ENCODE assay signal across 11 cellular contexts in genomic region chr19:16830679-16831078, GRCh38. TPM values are rescaled to one million over a fixed set of nuclear protein-coding genes. Genes with fewer than 3 reads are reported as not detected.
DNase-seq lines count a peak whose midpoint lies in the region; ATAC-seq, FAIRE-seq and TF ChIP-seq lines count a peak whose summit lies in the region.
"Had no signal": no experiment of that assay in that cellular context is flagged by ENCODE, and none has a peak within 500 bp of the region (broad histone marks: within the 10 kb centered on the region; RNA-seq: fewer than 3 reads in every experiment).

No MANE protein-coding gene starts in this region.

- H3K14ac ChIP-seq in neuronal stem cell (ENCODE audit: low read length): no peak overlapping the region

- H4K91ac ChIP-seq in neuronal stem cell (ENCODE audit: low read depth, low read length, poor library complexity): no peak overlapping the region

- H3K36me3 Mint-ChIP-seq in activated naive CD8-positive, alpha-beta T cell treated with anti-CD3 and anti-CD28 coated beads, Interleukin-2, amount 10 ng/mL, durations not matched to agents 7 days and 5 days: peaks cover 15% of the 10 kb centered on the region

- no peak overlapping the region for H4K8ac ChIP-seq in neuronal stem cell (ENCODE audit: low read depth, low read length)

- RAD21 ChIA-PET in HCT116 (lab: Charles Lee; ENCODE audit: low non-redundant PET in 1 of 2, low total read pairs in 2 of 2, uncharacterized antibody in 2 of 2, unreplicated experiment in 2 of 2): no interaction called here

- TF ChIP-seq CTCF in A673 (conservative IDR thresholded peaks at IDR 0.05; ENCODE audit: low read depth, low read length) (no peak), HCT116 (IDR thresholded peaks at IDR 0.05 in 2 of 3, conservative IDR thresholded peaks at IDR 0.05 in 1 of 3; ENCODE audit: borderline replicate concordance in 1 of 3, insufficient read depth in 1 of 3, low read depth in 2 of 3, low read length in 2 of 3) (no peak), keratinocyte (optimal IDR thresholded peaks at IDR 0.05 in 1 of 3, IDR thresholded peaks at IDR 0.05 in 1 of 3, conservative IDR thresholded peaks at IDR 0.05 in 1 of 3; ENCODE audit: extremely low read depth in 1 of 3, insufficient read depth in 2 of 3, low read length in 3 of 3) (no peak)

- DNase-seq in A673 (ENCODE audit: low spot score): no peak
- no peak for DNase-seq in HCT116 (ENCODE audit: low read depth, low spot score)
- DNase-seq in activated naive CD8-positive, alpha-beta T cell treated with anti-CD3 and anti-CD28 coated beads, Interleukin-2, amount 10 ng/mL, durations not matched to agents 7 days and 5 days: no peak
- no peak for DNase-seq in keratinocyte (ENCODE audit: low read depth, low spot score)
- no peak for DNase-seq in stimulated activated CD4-positive, alpha-beta T cell treated with anti-CD3 and anti-CD28 coated beads, Interleukin-15, amount 100 ng/mL, for 24 hours
- no peak for DNase-seq in activated CD4-positive, CD25-positive, alpha-beta regulatory T cell treated with anti-CD3 and anti-CD28 coated beads, Interleukin-2, amount 50 U/mL, for 72 hours
- DNase-seq in inferior parietal cortex (ENCODE audit: extremely low spot score): no peak
- no peak for DNase-seq in neuronal stem cell (ENCODE audit: low spot score)
- DNase-seq: heart right ventricle had no signal

- no peak overlapping the region for H2BK120ac ChIP-seq in neuronal stem cell (ENCODE audit: low read depth, low read length)

- peaks cover 2% of the 10 kb centered on the region for H3K9me3 Mint-ChIP-seq in activated naive CD8-positive, alpha-beta T cell treated with anti-CD3 and anti-CD28 coated beads, Interleukin-2, amount 10 ng/mL, durations not matched to agents 7 days and 5 days

- intact Hi-C loops in A673 (cut with micrococcal nuclease; ENCODE audit: unreplicated experiment) (no loop called here), HCT116 (cut with micrococcal nuclease) (no loop called here)

- no peak overlapping the region for H2BK12ac ChIP-seq in neuronal stem cell (ENCODE audit: low read length)

- no peak for FAIRE-seq in keratinocyte (lab: Jason Lieb, UNC)
- FAIRE-seq: G401.6 had no signal

- H3K36me3 ChIP-seq in A673 (ENCODE audit: insufficient read depth, low read length, poor library complexity, severe bottlenecking): peaks cover 31% of the 10 kb centered on the region
- H3K36me3 ChIP-seq in HCT116 (ENCODE audit: control insufficient read depth in 1 of 2, insufficient read depth in 2 of 2, low read length in 2 of 2): peaks cover 18 to 24% of the 10 kb centered on the region in 2 experiments
- H3K36me3 ChIP-seq in keratinocyte (ENCODE audit: control insufficient read depth in 2 of 2, extremely low read depth in 1 of 2, insufficient read depth in 2 of 2, low read length in 2 of 2): peaks cover 13 to 29% of the 10 kb centered on the region in 2 experiments
- peaks cover 18 to 53% of the 10 kb centered on the region in 2 donors for H3K36me3 ChIP-seq in neuronal stem cell (replicated peaks in 1 of 2; ENCODE audit: control insufficient read depth in 2 of 2, insufficient read depth in 2 of 2, low read length in 2 of 2)

- H3K79me2 ChIP-seq in HCT116 (ENCODE audit: insufficient read depth, low read length): peaks cover 25% of the 10 kb centered on the region
- H3K79me2 ChIP-seq in keratinocyte (ENCODE audit: control insufficient read depth, insufficient read depth, low read length): peaks cover 32% of the 10 kb centered on the region

- CTCF ChIA-PET in A673 (lab: Charles Lee): no interaction called here
- CTCF ChIA-PET in HCT116 (lab: Charles Lee): no interaction called here

- H3K27ac ChIP-seq in A673 (ENCODE audit: low read depth, low read length, poor library complexity, severe bottlenecking): no peak overlapping the region
- no peak overlapping the region for H3K27ac ChIP-seq in HCT116 (ENCODE audit: low read depth, low read length)
- peak overlapping the region; percentile 78 for H3K27ac ChIP-seq in keratinocyte (ENCODE audit: control insufficient read depth, insufficient read depth, low read length)
- H3K27ac ChIP-seq in neuronal stem cell (replicated peaks; ENCODE audit: low read length): no peak overlapping the region

- no peaks in the 10 kb centered on the region for H3K9me2 ChIP-seq in HCT116 (ENCODE audit: insufficient read depth)

- H3K4me3 ChIP-seq in A673 (ENCODE audit: low read depth, low read length, poor library complexity, severe bottlenecking) (peak overlapping the region; percentile 87), HCT116 (replicated peaks in 1 of 2; ENCODE audit: low read depth in 1 of 2, low read length in 2 of 2) (peak overlapping the region; percentile 79 to 99), keratinocyte (ENCODE audit: control insufficient read depth in 2 of 3, extremely low read depth in 1 of 3, insufficient read depth in 2 of 3, low read depth in 1 of 3, low read length in 3 of 3) (peak overlapping the region; percentile 72 to 96 (median 85)), neuronal stem cell (ENCODE audit: low read length in 2 of 2) (peak overlapping the region in 1 of 2 donors; percentile 94)

- H3K23ac ChIP-seq in neuronal stem cell (ENCODE audit: low read depth, low read length, poor library complexity): no peak overlapping the region

- ATAC-seq in HCT116: no peak
- no peak for ATAC-seq in activated naive CD8-positive, alpha-beta T cell treated with anti-CD3 and anti-CD28 coated beads, Interleukin-2, amount 10 ng/mL, durations not matched to agents 7 days and 5 days (ENCODE audit: low read depth)
- ATAC-seq: heart right ventricle had no signal

- WGBS in neuronal stem cell (ENCODE audit: extremely low coverage in 2 of 2, insufficient read length in 2 of 2, insufficient replicate concordance in 1 of 2), 2 donors: no CpG with 5 or more reads among the region's 3 CpGs

- H3K18ac ChIP-seq in neuronal stem cell (ENCODE audit: low read length): no peak overlapping the region

- BruUV-seq in A673 (replicated peaks; lab: Mats Ljungman, UMichigan) (no TSS peak), HCT116 (replicated peaks; lab: Mats Ljungman, UMichigan) (no TSS peak)

- H3K9me3 ChIP-seq in A673 (ENCODE audit: low read depth, low read length, poor library complexity, severe bottlenecking) (no peaks in the 10 kb centered on the region), HCT116 (ENCODE audit: control insufficient read depth in 1 of 2, insufficient read depth in 1 of 2, low read depth in 1 of 2, low read length in 2 of 2) (no peaks in the 10 kb centered on the region), keratinocyte (ENCODE audit: control insufficient read depth, low read depth, low read length) (no peaks in the 10 kb centered on the region), neuronal stem cell (replicated peaks in 1 of 2; ENCODE audit: control insufficient read depth in 2 of 2, insufficient read depth in 1 of 2, low read depth in 1 of 2, low read length in 2 of 2) (no peaks in the 10 kb centered on the region)
- H3K9me3 ChIP-seq: heart right ventricle had no signal

- H2AFZ ChIP-seq in HCT116 (ENCODE audit: low read depth, low read length, poor library complexity, severe bottlenecking): no peak overlapping the region
- H2AFZ ChIP-seq in keratinocyte (ENCODE audit: control insufficient read depth, low read length): no peak overlapping the region
- no peak overlapping the region for H2AFZ ChIP-seq in neuronal stem cell (ENCODE audit: low read length)

- peaks cover 9% of the 10 kb centered on the region for H3K27me3 Mint-ChIP-seq in activated naive CD8-positive, alpha-beta T cell treated with anti-CD3 and anti-CD28 coated beads, Interleukin-2, amount 10 ng/mL, durations not matched to agents 7 days and 5 days

- no peak for TF ChIP-seq POLR2A in HCT116 (IDR thresholded peaks at IDR 0.05; ENCODE audit: borderline replicate concordance, extremely low read depth, insufficient read depth, insufficient read length)

- POLR2A ChIA-PET in A673 (lab: Charles Lee; ENCODE audit: low non-redundant PET) (no interaction called here), HCT116 (lab: Charles Lee) (no interaction called here)
- POLR2A ChIA-PET in activated naive CD8-positive, alpha-beta T cell treated with anti-CD3 and anti-CD28 coated beads, Interleukin-2, amount 10 ng/mL, durations not matched to agents 7 days and 5 days (lab: Charles Lee): no interaction called here

- no peak overlapping the region for H2BK15ac ChIP-seq in neuronal stem cell (ENCODE audit: low read length)

- peak overlapping the region; percentile 89 for H3K4me3 Mint-ChIP-seq in activated naive CD8-positive, alpha-beta T cell treated with anti-CD3 and anti-CD28 coated beads, Interleukin-2, amount 10 ng/mL, durations not matched to agents 7 days and 5 days

- no peak overlapping the region for H2BK5ac ChIP-seq in neuronal stem cell (ENCODE audit: low read length)

- peaks cover 2% of the 10 kb centered on the region for H3K79me1 ChIP-seq in neuronal stem cell (ENCODE audit: low read depth, low read length)

- H3K27me3 ChIP-seq in A673 (replicated peaks; ENCODE audit: insufficient read depth, low read depth, low read length, poor library complexity): no peaks in the 10 kb centered on the region
- H3K27me3 ChIP-seq in HCT116 (ENCODE audit: insufficient read depth, low read length): no peaks in the 10 kb centered on the region
- no peaks in the 10 kb centered on the region for H3K27me3 ChIP-seq in keratinocyte (ENCODE audit: control insufficient read depth, extremely low read depth, insufficient read depth, low read length)
- H3K27me3 ChIP-seq in neuronal stem cell (ENCODE audit: control insufficient read depth in 3 of 3, insufficient read depth in 3 of 3, low read depth in 1 of 3, low read length in 3 of 3): peaks cover 0 to 5% (median 0%) of the 10 kb centered on the region in 3 experiments

- no peaks in the 10 kb centered on the region for H3K9me1 ChIP-seq in keratinocyte (ENCODE audit: control insufficient read depth, extremely low read depth, insufficient read depth, low read length)

- H3K4me2 ChIP-seq in HCT116 (ENCODE audit: low read length) (peak overlapping the region; percentile 97), keratinocyte (ENCODE audit: control insufficient read depth, extremely low read depth, insufficient read depth, low read depth, low read length) (peak overlapping the region; percentile 91), neuronal stem cell (ENCODE audit: insufficient read depth, low read length, poor library complexity, severe bottlenecking) (no peak overlapping the region)

- no peak overlapping the region for H2AK5ac ChIP-seq in neuronal stem cell (ENCODE audit: low read depth, low read length)

- H4K20me1 ChIP-seq in HCT116 (ENCODE audit: insufficient read depth) (no peaks in the 10 kb centered on the region), keratinocyte (ENCODE audit: control insufficient read depth, extremely low read depth, insufficient read depth, low read length) (no peaks in the 10 kb centered on the region)

- TF ChIP-seq RAD21 in HCT116 (IDR thresholded peaks at IDR 0.05; ENCODE audit: low read depth): no peak

- no peak overlapping the region for H3K4ac ChIP-seq in neuronal stem cell (ENCODE audit: low read length)

- H3K4me1 Mint-ChIP-seq in activated naive CD8-positive, alpha-beta T cell treated with anti-CD3 and anti-CD28 coated beads, Interleukin-2, amount 10 ng/mL, durations not matched to agents 7 days and 5 days: peaks cover 18% of the 10 kb centered on the region

- dilution Hi-C loops in keratinocyte (cut with MboI; ENCODE audit: extremely low pct_ligation_motif_present, low sequenced_read_pairs): no loop called here

- H3K4me1 ChIP-seq in A673 (ENCODE audit: insufficient read depth, low read length, poor library complexity, severe bottlenecking) (peaks cover 11% of the 10 kb centered on the region), HCT116 (ENCODE audit: control insufficient read depth in 1 of 2, insufficient read depth in 2 of 2, low read length in 2 of 2) (peaks cover 13 to 28% of the 10 kb centered on the region in 2 experiments), keratinocyte (ENCODE audit: control insufficient read depth, extremely low read depth, insufficient read depth, low read length) (peaks cover 21% of the 10 kb centered on the region), neuronal stem cell (ENCODE audit: control insufficient read depth in 2 of 2, insufficient read depth in 1 of 2, low read depth in 1 of 2, low read length in 2 of 2) (peaks cover 0 to 7% of the 10 kb centered on the region in 2 donors)

- H3K9ac ChIP-seq in HCT116 (ENCODE audit: low read length) (peak overlapping the region; percentile 97; the same call in 1 of the 2 replicates), keratinocyte (ENCODE audit: control insufficient read depth, extremely low read depth, insufficient read depth, low read length) (peak overlapping the region; percentile 90), neuronal stem cell (ENCODE audit: low read depth, low read length, poor library complexity) (no peak overlapping the region)

- H3K27ac Mint-ChIP-seq in activated naive CD8-positive, alpha-beta T cell treated with anti-CD3 and anti-CD28 coated beads, Interleukin-2, amount 10 ng/mL, durations not matched to agents 7 days and 5 days: no peak overlapping the region

RNA-seq across cellular contexts. Expression of gene SIN3B, which starts 1.5 kb away (rescaled TPM):
- 76.7 and 80.0 TPM in 2 replicates for total RNA-seq in A673 (2021)
- total RNA-seq in HCT116 (2021; ENCODE audit: unreplicated experiment): 59.9 TPM
- polyA plus RNA-seq in HCT116 (2012): 32.6 and 38.5 TPM in 2 replicates
- total RNA-seq in activated naive CD8-positive, alpha-beta T cell treated with anti-CD3 and anti-CD28 coated beads, Interleukin-2, amount 10 ng/mL, durations not matched to agents 7 days and 5 days: 10 to 100 TPM; 49.3 to 50.3 TPM
- 30.9 to 35.9 TPM (median 32.8 TPM) in 3 replicates for polyA plus RNA-seq in keratinocyte
- 45.1 TPM for polyA plus RNA-seq in keratinocyte (2011; ENCODE audit: low read depth)
- polyA plus RNA-seq in keratinocyte (2011; cell fraction: cytosol; rRNA removed): 20.5 and 24.1 TPM in 2 replicates
- 100 and 139 TPM in 2 replicates for polyA plus RNA-seq in keratinocyte (2011; cell fraction: nucleus; rRNA removed)
- 30.3 and 34.8 TPM in 2 replicates for polyA plus RNA-seq in keratinocyte (2012; ENCODE audit: low replicate concordance)
- 31.9 to 55.6 TPM (median 41.5 TPM) in 3 replicates for polyA minus RNA-seq in keratinocyte
- polyA minus RNA-seq in keratinocyte (2011; cell fraction: cytosol; rRNA and poly(A)+ RNA removed): 50.8 TPM
- polyA minus RNA-seq in keratinocyte (2011; cell fraction: nucleus; rRNA and poly(A)+ RNA removed): 79.2 and 83.2 TPM in 2 replicates
- polyA plus RNA-seq in neuronal stem cell (2013, experiment 1 of 2): 25.4 TPM
- polyA plus RNA-seq in neuronal stem cell (2013, experiment 2 of 2): 25.2 TPM

RNA-seq across cellular contexts. Expression of gene F2RL3, which starts 58.1 kb away (rescaled TPM):
- not detected in 2 replicates for total RNA-seq in A673 (2021)
- 0.10 TPM for total RNA-seq in HCT116 (2021; ENCODE audit: unreplicated experiment)
- polyA plus RNA-seq in HCT116 (2012): not detected in 2 replicates
- under 1 TPM; 0.14 to 0.17 TPM for total RNA-seq in activated naive CD8-positive, alpha-beta T cell treated with anti-CD3 and anti-CD28 coated beads, Interleukin-2, amount 10 ng/mL, durations not matched to agents 7 days and 5 days
- 0.01 TPM in 1 of 3 replicates, not detected in the others for polyA plus RNA-seq in keratinocyte
- not detected for polyA plus RNA-seq in keratinocyte (2011; ENCODE audit: low read depth)
- not detected in 2 replicates for polyA plus RNA-seq in keratinocyte (2011; cell fraction: cytosol; rRNA removed)
- not detected in 2 replicates for polyA plus RNA-seq in keratinocyte (2011; cell fraction: nucleus; rRNA removed)
- polyA plus RNA-seq in keratinocyte (2012; ENCODE audit: low replicate concordance): 0.04 TPM in 1 of 2 replicates, not detected in the other
- polyA minus RNA-seq in keratinocyte: not detected in 3 replicates
- polyA minus RNA-seq in keratinocyte (2011; cell fraction: cytosol; rRNA and poly(A)+ RNA removed): not detected
- not detected in 2 replicates for polyA minus RNA-seq in keratinocyte (2011; cell fraction: nucleus; rRNA and poly(A)+ RNA removed)
- polyA plus RNA-seq in neuronal stem cell (2013, experiment 1 of 2): not detected
- polyA plus RNA-seq in neuronal stem cell (2013, experiment 2 of 2): not detected
- total RNA-seq: HT-29 had no signal
